1 cellular context compared by ENCODE assay signal in the genomic region with DNA sequence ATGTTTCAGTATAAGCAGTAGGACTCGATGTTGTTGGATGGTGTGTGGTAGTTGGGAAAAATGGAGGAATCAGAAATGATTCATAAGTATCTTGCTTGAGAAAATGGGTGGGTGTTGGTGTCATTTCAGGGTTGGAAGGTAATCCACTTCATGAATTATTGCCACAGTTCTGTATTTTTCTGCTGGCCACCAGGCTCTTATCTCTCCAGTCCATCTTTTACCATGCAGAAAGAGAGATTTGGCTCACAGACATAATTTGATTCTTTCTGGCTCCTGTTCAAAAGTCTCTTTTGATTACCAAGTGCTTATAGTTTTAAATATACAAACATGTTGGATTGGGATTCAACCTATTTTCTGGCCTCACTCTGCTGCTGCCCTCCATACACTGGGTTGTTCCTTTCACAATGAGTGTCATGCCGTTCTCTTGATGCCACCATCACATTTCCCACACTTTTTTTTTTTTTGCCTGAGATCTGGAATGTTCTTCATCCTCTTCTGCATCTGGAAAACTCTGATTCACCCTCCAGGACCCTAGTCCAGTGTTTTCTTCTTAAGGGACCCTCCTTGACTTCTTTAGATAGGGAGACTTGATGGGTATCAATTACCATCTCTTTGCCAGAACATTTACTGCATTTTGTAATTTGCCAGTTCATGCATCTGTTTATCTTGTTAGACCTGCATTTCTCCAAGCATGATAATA.
A peak's percentile ranks its signal among the peaks of the same experiment; 100 is the strongest.
TF ChIP-seq lines count a peak whose summit lies in the region.

No MANE protein-coding gene starts in this region.

TF ChIP-seq in SK-N-SH, 30 proteins besides CTCF, POLR2A, EP300 and RAD21 (continued from another document):
- TF ChIP-seq ZBTB33 (IDR thresholded peaks at IDR 0.05; ENCODE audit: borderline replicate concordance, low read depth), result peak; percentile 56; the same call in 1 of the 2 replicates
- TF ChIP-seq TEAD4 (IDR thresholded peaks at IDR 0.05; ENCODE audit: borderline replicate concordance, insufficient read depth), result peak; percentile 70; the same call in 1 of the 2 replicates
- no peak for TF ChIP-seq REST (IDR thresholded peaks at IDR 0.05; ENCODE audit: low read depth, low read length)
- no peak for TF ChIP-seq MXI1 (IDR thresholded peaks at IDR 0.05; ENCODE audit: low read depth, low read length)
- TF ChIP-seq SMC3 (IDR thresholded peaks at IDR 0.05; ENCODE audit: low read depth, low read length), result no peak
- TF ChIP-seq SIN3A (IDR thresholded peaks at IDR 0.05; ENCODE audit: borderline replicate concordance, low read depth, low read length), result no peak
- TF ChIP-seq, protein P1, sequence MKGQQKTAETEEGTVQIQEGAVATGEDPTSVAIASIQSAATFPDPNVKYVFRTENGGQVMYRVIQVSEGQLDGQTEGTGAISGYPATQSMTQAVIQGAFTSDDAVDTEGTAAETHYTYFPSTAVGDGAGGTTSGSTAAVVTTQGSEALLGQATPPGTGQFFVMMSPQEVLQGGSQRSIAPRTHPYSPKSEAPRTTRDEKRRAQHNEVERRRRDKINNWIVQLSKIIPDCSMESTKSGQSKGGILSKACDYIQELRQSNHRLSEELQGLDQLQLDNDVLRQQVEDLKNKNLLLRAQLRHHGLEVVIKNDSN (IDR thresholded peaks at IDR 0.05; ENCODE audit: borderline replicate concordance, low read depth), result no peak
- TF ChIP-seq YY1 (IDR thresholded peaks at IDR 0.05; ENCODE audit: low read depth), result no peak
- TF ChIP-seq NFIC (IDR thresholded peaks at IDR 0.05; ENCODE audit: borderline replicate concordance), result peak; percentile 94
- 0 out of 2 replicates have a peak, but pooled peaks have one; percentile 35 for TF ChIP-seq RCOR1 (IDR thresholded peaks at IDR 0.05; ENCODE audit: low read length)
- no peak for TF ChIP-seq EZH2phosphoT487 (IDR thresholded peaks at IDR 0.05; ENCODE audit: borderline replicate concordance, low read depth)
- peak; percentile 86 for TF ChIP-seq TCF12 (IDR thresholded peaks at IDR 0.05)
